ENCODE assay signal across 16 cellular contexts in the genomic region with DNA sequence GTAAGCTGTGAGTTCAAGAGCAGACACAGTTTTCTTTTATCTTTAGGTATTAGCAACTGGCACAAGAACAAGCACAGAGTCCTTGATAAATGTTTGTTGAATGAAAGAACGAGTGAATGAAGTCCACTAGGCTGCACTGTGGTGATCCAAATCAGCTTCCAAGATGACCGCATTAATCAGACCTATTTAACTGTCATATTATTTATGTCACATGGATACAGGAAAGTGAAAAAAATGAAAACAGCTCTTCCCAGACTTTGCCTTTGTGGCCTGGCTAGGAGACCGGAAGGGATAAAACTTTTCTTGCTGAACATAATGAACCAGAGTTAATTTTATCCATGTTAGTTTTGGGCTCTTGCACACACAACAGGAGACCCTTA.
"Had no signal": no experiment of that assay in that cellular context is flagged by ENCODE, and none has a peak within 500 bp of the region (broad histone marks: within the 10 kb centered on the region; RNA-seq: fewer than 3 reads in every experiment).

No MANE protein-coding gene starts in this region.

- H3K27ac ChIP-seq: HL-60, RWPE1 had no signal

- FAIRE-seq: HTR-8/SVneo had no signal

- ATAC-seq: PC-3 had no signal

- DNase-seq: KBM-7, NCI-H1048, NCI-H1105, NCI-H1436 treated with DMSO at 0.1 percent for 48 hours, NCI-H1694, NCI-H187 treated with DMSO at 0.1 percent for 48 hours, NCI-H2029 treated with DMSO at 0.1 percent for 48 hours, NCI-H2171 treated with DMSO at 0.1 percent for 48 hours, NCI-H345, NCI-H446 treated with DMSO at 0.1 percent for 48 hours, NCI-H510A treated with DMSO at 0.1 percent for 48 hours, PC-3, SHP77 had no signal
